In genomic region chr4:24980064-24980690, GRCh38 we compare ENCODE assay signal across 8 cellular contexts. TPM values are rescaled to one million over a fixed set of nuclear protein-coding genes. Genes with fewer than 3 reads are reported as not detected.
DNase-seq lines count a peak whose midpoint lies in the region; ATAC-seq lines count a peak whose summit lies in the region.

No MANE protein-coding gene starts in this region.

- peak; percentile 63 for ATAC-seq in HG02610 (IDR thresholded peaks at IDR 0.05; ENCODE audit: unreplicated experiment)

- peak; percentile 72 for DNase-seq in ELR (ENCODE audit: low read depth)
- peak; percentile 57 for DNase-seq in NCI-H2196 treated with DMSO at 0.1 percent for 48 hours (lab: John Stamatoyannopoulos, UW; ENCODE audit: unreplicated experiment)
- peak; percentile 21 to 44 for DNase-seq in activated CD4-positive, alpha-beta T cell treated with anti-CD3 and anti-CD28 coated beads for 4 hours
- DNase-seq in dermis microvascular lymphatic vessel endothelial cell (ENCODE audit: low read depth in 2 of 2), result peak; percentile 87 to 91
- peak; percentile 92 to 94 for DNase-seq in lung microvascular endothelial cell (ENCODE audit: low read depth in 2 of 2)
- DNase-seq in stimulated activated CD4-positive, alpha-beta T cell treated with anti-CD3 and anti-CD28 coated beads, TNF-alpha, amount 100 ng/mL, for 48 hours (ENCODE audit: low read depth in 3 of 3), result peak; percentile 19 to 40 (median 32)
- no peak for DNase-seq in foreskin melanocyte

RNA-seq across cellular contexts. Expression of gene LGI2, which starts 50.6 kb away (rescaled TPM):
- total RNA-seq in dermis microvascular lymphatic vessel endothelial cell, result under 0.01 TPM in 1 of 2 replicates, not detected in the other
- not detected in 2 replicates for total RNA-seq in lung microvascular endothelial cell
